ENCODE assay signal across 27 cellular contexts in the genomic region with DNA sequence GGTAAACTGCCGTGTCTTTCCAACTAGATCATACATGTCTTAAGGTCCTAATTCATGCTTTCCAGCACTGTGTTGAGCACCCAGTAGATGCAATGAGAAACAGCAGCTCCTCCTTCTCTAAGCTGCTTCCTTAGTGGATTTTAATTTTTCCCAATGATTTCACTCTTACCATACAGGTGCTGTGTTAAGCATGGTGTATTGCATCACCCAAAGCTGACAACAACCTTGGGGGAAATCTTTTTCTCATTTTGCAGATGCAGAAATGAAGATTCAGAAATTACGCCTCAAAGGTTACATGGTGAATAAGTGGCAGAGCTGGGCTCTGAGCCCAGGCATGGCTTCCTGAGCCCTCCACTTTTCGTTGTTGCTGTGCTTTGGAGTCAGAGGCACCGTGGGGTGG.
"Had no signal": no experiment of that assay in that cellular context is flagged by ENCODE, and none has a peak within 500 bp of the region (broad histone marks: within the 10 kb centered on the region; RNA-seq: fewer than 3 reads in every experiment).

No MANE protein-coding gene starts in this region.

- FAIRE-seq: TTC549 had no signal

- H3K4me3 Mint-ChIP-seq: activated B cell treated with CpG ODN at 0.5 μM for 24 hours; activated CD4-positive, alpha-beta T cell treated with anti-CD3 and anti-CD28 coated beads, Interleukin-2, amount 10 ng/mL, durations not matched to agents 24 days and 14 days; activated CD8-positive, alpha-beta memory T cell treated with anti-CD3 and anti-CD28 coated beads, Interleukin-2, amount 10 ng/mL, durations not matched to agents 7 days and 5 days; activated naive CD4-positive, alpha-beta T cell treated with anti-CD3 and anti-CD28 coated beads for 36 hours; activated naive CD8-positive, alpha-beta T cell; activated T-cell treated with anti-CD3 and anti-CD28 coated beads, Interleukin-2, amount 50 U/mL, for 4 hours; T-cell had no signal

- H3K27ac Mint-ChIP-seq: activated B cell treated with CpG ODN at 0.5 μM for 24 hours; activated CD4-positive, alpha-beta T cell treated with anti-CD3 and anti-CD28 coated beads, Interleukin-2, amount 10 ng/mL, durations not matched to agents 24 days and 14 days; activated CD8-positive, alpha-beta memory T cell treated with anti-CD3 and anti-CD28 coated beads, Interleukin-2, amount 10 ng/mL, durations not matched to agents 7 days and 5 days; activated naive CD4-positive, alpha-beta T cell treated with anti-CD3 and anti-CD28 coated beads for 36 hours; activated naive CD8-positive, alpha-beta T cell; T-cell had no signal

- ATAC-seq: activated CD8-positive, alpha-beta memory T cell treated with anti-CD3 and anti-CD28 coated beads, Interleukin-2, amount 10 ng/mL, durations not matched to agents 7 days and 5 days; activated T-cell treated with anti-CD3 and anti-CD28 coated beads, Interleukin-2, amount 50 U/mL, for 4 hours; Panc1; Right ventricle myocardium inferior; T-cell had no signal

- H3K9me3 Mint-ChIP-seq: activated B cell treated with CpG ODN at 0.5 μM for 24 hours; activated CD4-positive, alpha-beta T cell treated with anti-CD3 and anti-CD28 coated beads, Interleukin-2, amount 10 ng/mL, durations not matched to agents 24 days and 14 days; activated naive CD4-positive, alpha-beta T cell treated with anti-CD3 and anti-CD28 coated beads for 36 hours; activated T-cell treated with anti-CD3 and anti-CD28 coated beads, Interleukin-2, amount 50 U/mL, for 4 hours; T-cell had no signal

- DNase-seq: activated B cell treated with CpG ODN at 0.5 μM for 24 hours; activated CD4-positive, alpha-beta T cell treated with anti-CD3 and anti-CD28 coated beads for 1 hour; activated CD4-positive, alpha-beta T cell treated with anti-CD3 and anti-CD28 coated beads, Interleukin-2, amount 10 ng/mL, durations not matched to agents 24 days and 14 days; activated CD4-positive, alpha-beta T cell treated with anti-CD3 and anti-CD28 coated beads, Interleukin-2, amount 50 U/mL, for 48 hours; activated CD8-positive, alpha-beta memory T cell treated with anti-CD3 and anti-CD28 coated beads, Interleukin-2, amount 10 ng/mL, durations not matched to agents 7 days and 5 days; activated gamma-delta T cell; activated naive CD4-positive, alpha-beta T cell treated with anti-CD3 and anti-CD28 coated beads for 36 hours; activated T-cell treated with anti-CD3 and anti-CD28 coated beads, Interleukin-2, amount 50 U/mL, for 4 hours; amygdala; caudate nucleus; KG1; NCI-H1048; NCI-H146; NCI-H187 treated with DMSO at 0.1 percent for 48 hours; NCI-H2081 treated with DMSO at 0.1 percent for 48 hours; NCI-H446; NCI-H524; OCI-M1; RPMI8226; T-cell; T-helper 2 cell; T1000 had no signal

- H3K27ac ChIP-seq: SK-N-MC had no signal

- H3K4me3 ChIP-seq: SK-N-MC had no signal

- H3K36me3 Mint-ChIP-seq: activated CD8-positive, alpha-beta memory T cell treated with anti-CD3 and anti-CD28 coated beads, Interleukin-2, amount 10 ng/mL, durations not matched to agents 7 days and 5 days; activated naive CD8-positive, alpha-beta T cell; T-cell had no signal
